11 cellular contexts compared by ENCODE assay signal in the genomic region with DNA sequence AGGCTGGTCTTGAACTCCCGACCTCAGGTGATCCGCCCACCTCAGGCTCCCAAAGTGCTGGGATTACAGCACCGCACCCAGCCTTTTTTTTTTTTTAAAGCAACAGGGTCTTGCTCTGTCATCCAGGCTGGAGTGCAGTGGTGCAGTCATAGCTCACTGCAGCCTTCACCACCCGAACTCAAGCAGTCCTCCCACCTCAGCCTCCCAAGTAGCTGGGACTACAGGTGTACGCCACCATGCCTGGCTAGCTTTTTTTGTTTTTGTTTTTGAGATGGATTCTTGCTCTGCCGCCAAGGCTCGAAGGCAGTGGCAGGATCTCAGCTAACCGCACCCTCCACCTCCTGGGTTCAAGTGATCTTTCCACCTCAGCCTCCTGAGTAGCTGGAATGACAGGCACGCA. TPM values are rescaled to one million over a fixed set of nuclear protein-coding genes. Genes with fewer than 3 reads are reported as not detected.
DNase-seq lines count a peak whose midpoint lies in the region; ATAC-seq, FAIRE-seq and TF ChIP-seq lines count a peak whose summit lies in the region.
"Not testable (repeated sequence)": the region's sequence is repeated elsewhere in the genome, so short reads cannot be mapped to it uniquely, and the experiment has no call there.
"Had no signal": no experiment of that assay in that cellular context is flagged by ENCODE, and none has a peak within 500 bp of the region (broad histone marks: within the 10 kb centered on the region; RNA-seq: fewer than 3 reads in every experiment).

No MANE protein-coding gene starts in this region.

- H3K27me3 ChIP-seq in CD8-positive, alpha-beta memory T cell (ENCODE audit: insufficient read depth, low read length, poor library complexity, severe bottlenecking); K562 (ENCODE audit: control insufficient read depth in 2 of 2, insufficient read depth in 2 of 2, low read length in 2 of 2); mononuclear cell (ENCODE audit: insufficient read depth, low read length); vagina: not testable (repeated sequence)

- not testable (repeated sequence) for ATAC-seq in activated CD8-positive, alpha-beta T cell treated with anti-CD3 and anti-CD28 coated beads for 36 hours; K562

- not testable (repeated sequence) for BruUV-seq in K562 (replicated peaks; lab: Mats Ljungman, UMichigan)

- not testable (repeated sequence) for DNase-seq in CD8-positive, alpha-beta memory T cell; K562 (ENCODE audit: extremely low read depth in 1 of 4, low spot score in 3 of 4); vagina (ENCODE audit: extremely low spot score in 2 of 2)
- peak; percentile 47 for DNase-seq in activated CD8-positive, alpha-beta T cell treated with anti-CD3 and anti-CD28 coated beads for 36 hours
- DNase-seq in activated naive CD4-positive, alpha-beta T cell treated with anti-CD3 and anti-CD28 coated beads for 36 hours = peak; percentile 35
- DNase-seq in stimulated activated CD4-positive, alpha-beta T cell treated with anti-CD3 and anti-CD28 coated beads, Interleukin-1b, Interleukin-23, amount 100 ng/mL, for 48 hours = peak; percentile 33

- not testable (repeated sequence) for H3K4me2 ChIP-seq in K562 (ENCODE audit: insufficient read depth, low read length)

- intact Hi-C loops in activated CD8-positive, alpha-beta T cell treated with anti-CD3 and anti-CD28 coated beads for 36 hours (cut with micrococcal nuclease) = loop anchor here (5.0 to 10.0 kb wide), 2 partner anchors 52 to 191 kb away; partner anchors contain the start of gene AP2B1
- intact Hi-C loops in activated naive CD4-positive, alpha-beta T cell treated with anti-CD3 and anti-CD28 coated beads for 36 hours (cut with micrococcal nuclease) = loop anchor here (10.0 kb wide), 2 partner anchors 209 to 541 kb away; no protein-coding TSS in a partner anchor
- intact Hi-C loops in K562 (cut with micrococcal nuclease) = loop anchor here (5.0 to 10.0 kb wide), 4 partner anchors 61 to 391 kb away; partner anchors contain the start of genes NLE1, SLFN12 and UNC45B
- intact Hi-C loops in vagina (cut with DNase I) = loop anchor here (5.0 to 10.0 kb wide), 2 partner anchors 223 to 361 kb away; no protein-coding TSS in a partner anchor

- peak overlapping the region; percentile 85 to 95 (median 91) for H3K4me3 Mint-ChIP-seq in CD8-positive, alpha-beta memory T cell
- peak overlapping the region; percentile 98 for H3K4me3 Mint-ChIP-seq in T-helper 1 cell treated with Interleukin-12 subunit alpha and Interleukin-12 subunit beta and Interleukin-4 antibody, amounts not matched to agents 30 μg/mL and 1 μg/mL, for 36 hours
- peak overlapping the region; percentile 76 for H3K4me3 Mint-ChIP-seq in activated CD8-positive, alpha-beta T cell treated with anti-CD3 and anti-CD28 coated beads for 36 hours
- peak overlapping the region; percentile 92 for H3K4me3 Mint-ChIP-seq in activated naive CD4-positive, alpha-beta T cell treated with anti-CD3 and anti-CD28 coated beads for 36 hours

- H2AFZ ChIP-seq in K562 (ENCODE audit: low read depth, low read length) = not testable (repeated sequence)

- TF ChIP-seq RAD21 in K562 (CRISPR knock-in tag; conservative IDR thresholded peaks at IDR 0.05 in 1 of 2, IDR thresholded peaks at IDR 0.05 in 1 of 2) = not testable (repeated sequence)

- peak overlapping the region; percentile 72 for H3K4me3 ChIP-seq in CD8-positive, alpha-beta memory T cell (ENCODE audit: low read length)
- H3K4me3 ChIP-seq in K562 = not testable (repeated sequence)
- H3K4me3 ChIP-seq in mononuclear cell (ENCODE audit: low read length) = peak overlapping the region; percentile 53
- H3K4me3 ChIP-seq in vagina = peak overlapping the region; percentile 6 to 21

- H3K9me1 ChIP-seq in K562 (ENCODE audit: control insufficient read depth, insufficient read depth, low read length) = not testable (repeated sequence)

- not testable (repeated sequence) for FAIRE-seq in K562 (lab: Jason Lieb, UNC)

- not testable (repeated sequence) for H3K9ac ChIP-seq in K562 (ENCODE audit: insufficient read depth in 1 of 2, low read depth in 2 of 2, low read length in 2 of 2)

- peak overlapping the region; percentile 91 to 100 (median 93) for H3K27ac Mint-ChIP-seq in CD8-positive, alpha-beta memory T cell
- peak overlapping the region; percentile 100 for H3K27ac Mint-ChIP-seq in T-helper 1 cell treated with Interleukin-12 subunit alpha and Interleukin-12 subunit beta and Interleukin-4 antibody, amounts not matched to agents 30 μg/mL and 1 μg/mL, for 36 hours
- H3K27ac Mint-ChIP-seq in activated CD8-positive, alpha-beta T cell treated with anti-CD3 and anti-CD28 coated beads for 36 hours = peak overlapping the region; percentile 97
- H3K27ac Mint-ChIP-seq in activated naive CD4-positive, alpha-beta T cell treated with anti-CD3 and anti-CD28 coated beads for 36 hours = peak overlapping the region; percentile 98

- in situ Hi-C loops in K562 (cut with MboI) = loop anchor here (5.0 kb wide), 2 partner anchors 223 to 363 kb away; no protein-coding TSS in a partner anchor

- H3K4me1 Mint-ChIP-seq in CD8-positive, alpha-beta memory T cell = peaks cover 49 to 69% (median 61%) of the 10 kb centered on the region in 3 donors
- H3K4me1 Mint-ChIP-seq in T-helper 1 cell treated with Interleukin-12 subunit alpha and Interleukin-12 subunit beta and Interleukin-4 antibody, amounts not matched to agents 30 μg/mL and 1 μg/mL, for 36 hours (ENCODE audit: low read depth) = peaks cover 49% of the 10 kb centered on the region
- peaks cover 48% of the 10 kb centered on the region for H3K4me1 Mint-ChIP-seq in activated CD8-positive, alpha-beta T cell treated with anti-CD3 and anti-CD28 coated beads for 36 hours (ENCODE audit: low read depth)
- peaks cover 63% of the 10 kb centered on the region for H3K4me1 Mint-ChIP-seq in activated naive CD4-positive, alpha-beta T cell treated with anti-CD3 and anti-CD28 coated beads for 36 hours (ENCODE audit: low read depth)

- H3K27me3 Mint-ChIP-seq in CD8-positive, alpha-beta memory T cell; T-helper 1 cell treated with Interleukin-12 subunit alpha and Interleukin-12 subunit beta and Interleukin-4 antibody, amounts not matched to agents 30 μg/mL and 1 μg/mL, for 36 hours (ENCODE audit: low read depth); activated CD8-positive, alpha-beta T cell treated with anti-CD3 and anti-CD28 coated beads for 36 hours; activated naive CD4-positive, alpha-beta T cell treated with anti-CD3 and anti-CD28 coated beads for 36 hours (ENCODE audit: low read depth): not testable (repeated sequence)

- POLR2A ChIA-PET in CD8-positive, alpha-beta memory T cell (lab: Charles Lee) = interaction anchor here (0.5 to 4.5 kb wide), 8 partner anchors 13 to 322 kb away, joined by 4 to 27 read pairs (median 9); partner anchors contain the start of gene SLFN11
- POLR2A ChIA-PET in activated CD8-positive, alpha-beta T cell treated with anti-CD3 and anti-CD28 coated beads for 36 hours (lab: Charles Lee) = interaction anchor here (0.5 to 6.7 kb wide), 13 partner anchors 8 to 561 kb away, joined by 3 to 66 read pairs (median 3); partner anchors contain the start of genes AP2B1, SLFN11, SLFN13 and SLFN5
- POLR2A ChIA-PET in K562 (lab: Yijun Ruan, JAX) = interaction anchor here (0.9 kb wide), 1 partner anchor 43 kb away, joined by 3 read pairs; the partner anchor contains the start of gene PEX12

- not testable (repeated sequence) for H3K79me2 ChIP-seq in K562 (ENCODE audit: control insufficient read depth, insufficient read depth, low read length)

- H3K27ac ChIP-seq in CD8-positive, alpha-beta memory T cell (ENCODE audit: low read depth, low read length) = peak overlapping the region; percentile 55
- not testable (repeated sequence) for H3K27ac ChIP-seq in K562 (ENCODE audit: extremely low read depth, low read depth, low read length); vagina

- not testable (repeated sequence) for TF ChIP-seq EP300 in K562 (IDR thresholded peaks at IDR 0.05; ENCODE audit: low read length)

- not testable (repeated sequence) for H3K9me3 Mint-ChIP-seq in CD8-positive, alpha-beta memory T cell; T-helper 1 cell treated with Interleukin-12 subunit alpha and Interleukin-12 subunit beta and Interleukin-4 antibody, amounts not matched to agents 30 μg/mL and 1 μg/mL, for 36 hours; activated CD8-positive, alpha-beta T cell treated with anti-CD3 and anti-CD28 coated beads for 36 hours; activated naive CD4-positive, alpha-beta T cell treated with anti-CD3 and anti-CD28 coated beads for 36 hours

- H3K4me1 ChIP-seq in CD8-positive, alpha-beta memory T cell (ENCODE audit: insufficient read depth, low read length) = peaks cover 58% of the 10 kb centered on the region
- peaks cover 6 to 31% of the 10 kb centered on the region in 2 experiments; a peak in 3 of 5 replicates for H3K4me1 ChIP-seq in K562 (replicated peaks in 1 of 2; ENCODE audit: control insufficient read depth in 2 of 2, insufficient read depth in 2 of 2, low read length in 2 of 2)
- peaks cover 26% of the 10 kb centered on the region for H3K4me1 ChIP-seq in mononuclear cell (ENCODE audit: insufficient read depth, low read length)
- H3K4me1 ChIP-seq in vagina = not testable (repeated sequence)

- TF ChIP-seq POLR2A in K562 (conservative IDR thresholded peaks at IDR 0.05); vagina (IDR thresholded peaks at IDR 0.05): not testable (repeated sequence)

- 78% methylated on average over 9 of the region's 9 CpGs for WGBS in K562 (ENCODE audit: insufficient coverage, low coverage, missing lambda C conversion rate)

- not testable (repeated sequence) for H4K20me1 ChIP-seq in K562 (replicated peaks; ENCODE audit: control insufficient read depth, insufficient read depth, low read length)

- CTCF ChIA-PET in CD8-positive, alpha-beta memory T cell (lab: Charles Lee) = interaction anchor here (0.9 to 13.3 kb wide), 12 partner anchors 9 to 369 kb away, joined by 3 to 167 read pairs (median 8); partner anchors contain the start of gene SLFN5
- CTCF ChIA-PET in activated CD8-positive, alpha-beta T cell treated with anti-CD3 and anti-CD28 coated beads for 36 hours (lab: Charles Lee) = interaction anchor here (1.7 to 4.1 kb wide), 2 partner anchors 164 to 223 kb away, joined by 3 to 45 read pairs; no protein-coding TSS in a partner anchor
- CTCF ChIA-PET in activated naive CD4-positive, alpha-beta T cell treated with anti-CD3 and anti-CD28 coated beads for 36 hours (lab: Charles Lee) = interaction anchor here (0.8 to 7.4 kb wide), 5 partner anchors 11 to 228 kb away, joined by 4 to 118 read pairs (median 11); no protein-coding TSS in a partner anchor
- CTCF ChIA-PET in K562 (lab: Yijun Ruan, JAX; ENCODE audit: low intra/inter-chr PET ratio) = not testable (repeated sequence)

- not testable (repeated sequence) for H3K36me3 ChIP-seq in CD8-positive, alpha-beta memory T cell (ENCODE audit: insufficient read depth, low read length); K562 (ENCODE audit: control insufficient read depth, insufficient read depth, low read length); vagina

- TF ChIP-seq CTCF in activated CD8-positive, alpha-beta T cell treated with anti-CD3 and anti-CD28 coated beads for 36 hours (IDR thresholded peaks at IDR 0.05); K562 (IDR thresholded peaks at IDR 0.05 in 2 of 3, conservative IDR thresholded peaks at IDR 0.05 in 1 of 3; ENCODE audit: insufficient read depth in 2 of 3, low read depth in 1 of 3, low read length in 3 of 3); vagina (IDR thresholded peaks at IDR 0.05): not testable (repeated sequence)

- peaks cover 5 to 35% (median 12%) of the 10 kb centered on the region in 3 donors for H3K36me3 Mint-ChIP-seq in CD8-positive, alpha-beta memory T cell
- peaks cover 37% of the 10 kb centered on the region for H3K36me3 Mint-ChIP-seq in T-helper 1 cell treated with Interleukin-12 subunit alpha and Interleukin-12 subunit beta and Interleukin-4 antibody, amounts not matched to agents 30 μg/mL and 1 μg/mL, for 36 hours (ENCODE audit: low read depth)
- H3K36me3 Mint-ChIP-seq in activated CD8-positive, alpha-beta T cell treated with anti-CD3 and anti-CD28 coated beads for 36 hours (ENCODE audit: low read depth) = peaks cover 42% of the 10 kb centered on the region
- peaks cover 28% of the 10 kb centered on the region for H3K36me3 Mint-ChIP-seq in activated naive CD4-positive, alpha-beta T cell treated with anti-CD3 and anti-CD28 coated beads for 36 hours (ENCODE audit: low read depth)

- not testable (repeated sequence) for H3K9me3 ChIP-seq in CD8-positive, alpha-beta memory T cell (ENCODE audit: low read length); K562 (replicated peaks; ENCODE audit: control insufficient read depth, insufficient read depth, low read depth, low read length); mononuclear cell (ENCODE audit: low read depth, low read length); vagina

RNA-seq across cellular contexts. Expression of gene SLFN12L, which starts 2.1 kb away (rescaled TPM):
- total RNA-seq in CD8-positive, alpha-beta memory T cell = 10 to 100 TPM; 48.8 to 50.8 TPM
- polyA plus RNA-seq in CD8-positive, alpha-beta memory T cell = 27.5 TPM
- total RNA-seq in activated CD8-positive, alpha-beta T cell treated with anti-CD3 and anti-CD28 coated beads for 36 hours = 10 to 100 TPM; 41.7 to 42.5 TPM
- 10 to 100 TPM; 23.5 to 25.2 TPM for total RNA-seq in activated naive CD4-positive, alpha-beta T cell treated with anti-CD3 and anti-CD28 coated beads for 36 hours
- 0.16 and 0.40 TPM in 2 replicates for total RNA-seq in K562 (2011; cell fraction: chromatin; rRNA removed; ENCODE audit: low replicate concordance)
- total RNA-seq in K562 (2011; cell fraction: nucleolus; rRNA removed) = not detected in 2 replicates
- 0.37 TPM in 1 of 2 replicates, not detected in the other for total RNA-seq in K562 (2011; cell fraction: nucleoplasm; rRNA removed)
- total RNA-seq in K562 (2014; rRNA removed) (0.04 TPM in 1 of 2 replicates, not detected in the other), K562 (2014; rRNA removed; fragmentation: Illumina TruSeq; extraction: Trizol) (0.07 TPM in 1 of 2 replicates, not detected in the other), K562 (2015; rRNA removed; fragmentation: Illumina TruSeq; extraction: Trizol) (0.18 and 0.26 TPM in 2 replicates), K562 (2021) (0.09 and 0.31 TPM in 2 replicates), mononuclear cell (53.3 TPM), vagina (12.3 TPM)
- polyA plus RNA-seq in K562 (2011; rRNA removed) (0.04 TPM in 1 of 2 replicates, not detected in the other), K562 (2014; fragmentation: Illumina TruSeq; extraction: Trizol) (0.09 TPM in 1 of 2 replicates, not detected in the other), K562 (2014; fragmentation: Nextera tagmentation; extraction: Ambion mirVana) (under 1 TPM in 1 of 2 experiments, not detected in 1; 0.04 TPM), K562 (2014; rRNA removed) (0.05 TPM in 1 of 2 replicates, not detected in the other)
- polyA plus RNA-seq in K562 (2011; cell fraction: cytosol; rRNA removed) = not detected in 2 replicates
- 0.04 TPM in 1 of 2 replicates, not detected in the other for polyA plus RNA-seq in K562 (2011; cell fraction: nucleus; rRNA removed)
- 0.05 and 0.58 TPM in 2 replicates for polyA plus RNA-seq in K562 (2012)
- polyA minus RNA-seq in K562 (2011; rRNA and poly(A)+ RNA removed) = 0.09 TPM in 1 of 2 replicates, not detected in the other
- not detected in 2 replicates for polyA minus RNA-seq in K562 (2011; cell fraction: cytosol; rRNA and poly(A)+ RNA removed)
- polyA minus RNA-seq in K562 (2011; cell fraction: nucleus; rRNA and poly(A)+ RNA removed) = 0.27 TPM in 1 of 2 replicates, not detected in the other
- total RNA-seq: Caco-2 had no signal
- polyA plus RNA-seq: A549 had no signal

RNA-seq across cellular contexts. Expression of gene SLFN14, which starts 25.2 kb away (rescaled TPM):
- under 1 TPM; 0.15 to 0.16 TPM for total RNA-seq in CD8-positive, alpha-beta memory T cell
- polyA plus RNA-seq in CD8-positive, alpha-beta memory T cell = 0.13 TPM
- under 1 TPM in 1 of 2 experiments, not detected in 1; 0.11 TPM for total RNA-seq in activated CD8-positive, alpha-beta T cell treated with anti-CD3 and anti-CD28 coated beads for 36 hours
- total RNA-seq in activated naive CD4-positive, alpha-beta T cell treated with anti-CD3 and anti-CD28 coated beads for 36 hours = not detected
- total RNA-seq in K562 (2011; cell fraction: chromatin; rRNA removed; ENCODE audit: low replicate concordance) = 4.3 and 10.9 TPM in 2 replicates
- total RNA-seq in K562 (2011; cell fraction: nucleolus; rRNA removed) = 2.5 and 3.9 TPM in 2 replicates
- total RNA-seq in K562 (2011; cell fraction: nucleoplasm; rRNA removed) = 3.5 and 4.9 TPM in 2 replicates
- 2.7 and 3.0 TPM in 2 replicates for total RNA-seq in K562 (2014; rRNA removed)
- total RNA-seq in K562 (2014; rRNA removed; fragmentation: Illumina TruSeq; extraction: Trizol) = 4.0 and 5.1 TPM in 2 replicates
- total RNA-seq in K562 (2015; rRNA removed; fragmentation: Illumina TruSeq; extraction: Trizol) = 1.3 and 1.7 TPM in 2 replicates
- 3.2 and 4.3 TPM in 2 replicates for total RNA-seq in K562 (2021)
- 1.2 and 3.9 TPM in 2 replicates for polyA plus RNA-seq in K562 (2011; rRNA removed)
- 0.65 and 1.0 TPM in 2 replicates for polyA plus RNA-seq in K562 (2011; cell fraction: cytosol; rRNA removed)
- polyA plus RNA-seq in K562 (2011; cell fraction: nucleus; rRNA removed) = 0.76 and 2.0 TPM in 2 replicates
- polyA plus RNA-seq in K562 (2012) = 0.89 and 1.3 TPM in 2 replicates
- 3.3 and 3.8 TPM in 2 replicates for polyA plus RNA-seq in K562 (2014; fragmentation: Illumina TruSeq; extraction: Trizol)
- polyA plus RNA-seq in K562 (2014; fragmentation: Nextera tagmentation; extraction: Ambion mirVana) = 1 to 10 TPM; 1.6 to 3.1 TPM
- polyA plus RNA-seq in K562 (2014; rRNA removed) = 2.6 and 3.1 TPM in 2 replicates
- 2.1 and 5.7 TPM in 2 replicates for polyA minus RNA-seq in K562 (2011; rRNA and poly(A)+ RNA removed)
- polyA minus RNA-seq in K562 (2011; cell fraction: cytosol; rRNA and poly(A)+ RNA removed) = 0.46 and 2.2 TPM in 2 replicates
- polyA minus RNA-seq in K562 (2011; cell fraction: nucleus; rRNA and poly(A)+ RNA removed) = 1.4 and 1.9 TPM in 2 replicates
- 3.8 TPM for total RNA-seq in mononuclear cell
- not detected for total RNA-seq in vagina
- total RNA-seq: Caco-2, HFFc6 had no signal
- polyA plus RNA-seq: A549 had no signal

RNA-seq across cellular contexts. Expression of gene PEX12, which starts 43.0 kb away (rescaled TPM):
- 1 to 10 TPM; 8.3 to 8.5 TPM for total RNA-seq in CD8-positive, alpha-beta memory T cell
- polyA plus RNA-seq in CD8-positive, alpha-beta memory T cell = 2.0 TPM
- 1 to 10 TPM; 5.1 to 5.6 TPM for total RNA-seq in activated CD8-positive, alpha-beta T cell treated with anti-CD3 and anti-CD28 coated beads for 36 hours
- total RNA-seq in activated naive CD4-positive, alpha-beta T cell treated with anti-CD3 and anti-CD28 coated beads for 36 hours = 1 to 10 TPM; 6.2 to 6.5 TPM
- total RNA-seq in K562 (2011; cell fraction: chromatin; rRNA removed; ENCODE audit: low replicate concordance) = 7.7 and 10.2 TPM in 2 replicates
- 9.2 and 9.3 TPM in 2 replicates for total RNA-seq in K562 (2011; cell fraction: nucleolus; rRNA removed)
- total RNA-seq in K562 (2011; cell fraction: nucleoplasm; rRNA removed) = 10.9 and 12.7 TPM in 2 replicates
- total RNA-seq in K562 (2014; rRNA removed) (4.6 and 5.6 TPM in 2 replicates), K562 (2014; rRNA removed; fragmentation: Illumina TruSeq; extraction: Trizol) (6.4 and 6.8 TPM in 2 replicates), K562 (2015; rRNA removed; fragmentation: Illumina TruSeq; extraction: Trizol) (5.8 and 6.4 TPM in 2 replicates), K562 (2021) (5.5 and 6.1 TPM in 2 replicates), mononuclear cell (3.1 TPM), vagina (2.9 TPM)
- polyA plus RNA-seq in K562 (2011; rRNA removed) (9.9 and 12.4 TPM in 2 replicates), K562 (2014; fragmentation: Illumina TruSeq; extraction: Trizol) (7.9 and 8.4 TPM in 2 replicates), K562 (2014; fragmentation: Nextera tagmentation; extraction: Ambion mirVana) (1 to 10 TPM; 4.0 to 6.7 TPM), K562 (2014; rRNA removed) (4.5 and 4.9 TPM in 2 replicates)
- 11.1 and 11.7 TPM in 2 replicates for polyA plus RNA-seq in K562 (2011; cell fraction: cytosol; rRNA removed)
- polyA plus RNA-seq in K562 (2011; cell fraction: nucleus; rRNA removed) = 6.9 and 8.3 TPM in 2 replicates
- polyA plus RNA-seq in K562 (2012) = 7.8 TPM in 2 replicates
- polyA minus RNA-seq in K562 (2011; rRNA and poly(A)+ RNA removed) = 9.1 and 13.3 TPM in 2 replicates
- 4.2 and 5.0 TPM in 2 replicates for polyA minus RNA-seq in K562 (2011; cell fraction: cytosol; rRNA and poly(A)+ RNA removed)
- polyA minus RNA-seq in K562 (2011; cell fraction: nucleus; rRNA and poly(A)+ RNA removed) = 4.8 and 7.3 TPM in 2 replicates

RNA-seq across cellular contexts. Expression of gene AP2B1, which starts 51.7 kb away (rescaled TPM):
- 100 to 1,000 TPM; 163 to 178 TPM for total RNA-seq in CD8-positive, alpha-beta memory T cell
- polyA plus RNA-seq in CD8-positive, alpha-beta memory T cell = 67.9 TPM
- 100 to 1,000 TPM; 157 to 161 TPM for total RNA-seq in activated CD8-positive, alpha-beta T cell treated with anti-CD3 and anti-CD28 coated beads for 36 hours
- total RNA-seq in activated naive CD4-positive, alpha-beta T cell treated with anti-CD3 and anti-CD28 coated beads for 36 hours = 100 to 1,000 TPM; 158 to 172 TPM
- 150 and 264 TPM in 2 replicates for total RNA-seq in K562 (2011; cell fraction: chromatin; rRNA removed; ENCODE audit: low replicate concordance)
- total RNA-seq in K562 (2011; cell fraction: nucleolus; rRNA removed) = 100 and 121 TPM in 2 replicates
- total RNA-seq in K562 (2011; cell fraction: nucleoplasm; rRNA removed) = 133 and 166 TPM in 2 replicates
- total RNA-seq in K562 (2014; rRNA removed) (90.5 and 115 TPM in 2 replicates), K562 (2014; rRNA removed; fragmentation: Illumina TruSeq; extraction: Trizol) (114 and 135 TPM in 2 replicates), K562 (2015; rRNA removed; fragmentation: Illumina TruSeq; extraction: Trizol) (82.0 and 85.9 TPM in 2 replicates), K562 (2021) (221 and 245 TPM in 2 replicates), mononuclear cell (42.8 TPM), vagina (62.1 TPM)
- polyA plus RNA-seq in K562 (2011; rRNA removed) (154 and 287 TPM in 2 replicates), K562 (2014; fragmentation: Illumina TruSeq; extraction: Trizol) (191 and 204 TPM in 2 replicates), K562 (2014; fragmentation: Nextera tagmentation; extraction: Ambion mirVana) (10 to 100 TPM; 60.1 to 63.6 TPM), K562 (2014; rRNA removed) (105 and 126 TPM in 2 replicates)
- 122 and 145 TPM in 2 replicates for polyA plus RNA-seq in K562 (2011; cell fraction: cytosol; rRNA removed)
- 151 and 159 TPM in 2 replicates for polyA plus RNA-seq in K562 (2011; cell fraction: nucleus; rRNA removed)
- 152 and 157 TPM in 2 replicates for polyA plus RNA-seq in K562 (2012)
- 244 and 452 TPM in 2 replicates for polyA minus RNA-seq in K562 (2011; rRNA and poly(A)+ RNA removed)
- 95.2 and 196 TPM in 2 replicates for polyA minus RNA-seq in K562 (2011; cell fraction: cytosol; rRNA and poly(A)+ RNA removed)
- 73.0 and 81.9 TPM in 2 replicates for polyA minus RNA-seq in K562 (2011; cell fraction: nucleus; rRNA and poly(A)+ RNA removed)
